17 cellular contexts compared by ENCODE assay signal in genomic region chr3:58045084-58045483, GRCh38. TPM values are rescaled to one million over a fixed set of nuclear protein-coding genes. Genes with fewer than 3 reads are reported as not detected.
A peak's percentile ranks its signal among the peaks of the same experiment; 100 is the strongest.
DNase-seq lines count a peak whose midpoint lies in the region; ATAC-seq and TF ChIP-seq lines count a peak whose summit lies in the region.
"Had no signal": no experiment of that assay in that cellular context is flagged by ENCODE, and none has a peak within 500 bp of the region (broad histone marks: within the 10 kb centered on the region; RNA-seq: fewer than 3 reads in every experiment).

No MANE protein-coding gene starts in this region.

- H3K9me3 ChIP-seq in left lung: no peaks in the 10 kb centered on the region
- no peaks in the 10 kb centered on the region for H3K9me3 ChIP-seq in subcutaneous abdominal adipose tissue (ENCODE audit: control insufficient read depth in 5 of 5, low read length in 5 of 5)

- H3K9me3 Mint-ChIP-seq in activated naive CD8-positive, alpha-beta T cell treated with anti-CD3 and anti-CD28 coated beads, Interleukin-2, amount 50 U/mL, for 24 hours: no peaks in the 10 kb centered on the region
- H3K9me3 Mint-ChIP-seq in activated naive CD8-positive, alpha-beta T cell treated with anti-CD3 and anti-CD28 coated beads for 36 hours: no peaks in the 10 kb centered on the region
- no peaks in the 10 kb centered on the region for H3K9me3 Mint-ChIP-seq in WTC11
- H3K9me3 Mint-ChIP-seq: activated CD4-positive, alpha-beta memory T cell treated with anti-CD3 and anti-CD28 coated beads, Interleukin-2, amount 10 ng/mL, durations not matched to agents 7 days and 5 days; activated T-helper 2 cell treated with anti-CD3 and anti-CD28 coated beads, Interferon-gamma antibody, Interleukin-2, Interleukin-4, amounts not matched to agents 10 μg/mL and 5 μg/mL and 100 μg/mL, durations not matched to agents 14 hours and 24 hours and 36 hours; brain; stimulated activated naive CD8-positive, alpha-beta T cell treated with anti-CD3 and anti-CD28 coated beads, Interleukin-15, Interleukin-2, amounts not matched to agents 100 ng/mL and 50 ng/mL, for 24 hours had no signal

- CTCF ChIA-PET in WTC11 (lab: Charles Lee): interaction anchor here (1.4 kb wide), 1 partner anchor 25 kb away, joined by 3 read pairs; no protein-coding TSS in a partner anchor

- no peak overlapping the region for H3K4me3 Mint-ChIP-seq in activated naive CD8-positive, alpha-beta T cell treated with anti-CD3 and anti-CD28 coated beads, Interleukin-2, amount 50 U/mL, for 24 hours
- no peak overlapping the region for H3K4me3 Mint-ChIP-seq in activated naive CD8-positive, alpha-beta T cell treated with anti-CD3 and anti-CD28 coated beads for 36 hours
- no peak overlapping the region for H3K4me3 Mint-ChIP-seq in WTC11
- H3K4me3 Mint-ChIP-seq: activated CD4-positive, alpha-beta memory T cell treated with anti-CD3 and anti-CD28 coated beads, Interleukin-2, amount 10 ng/mL, durations not matched to agents 7 days and 5 days; brain; stimulated activated naive CD8-positive, alpha-beta T cell treated with anti-CD3 and anti-CD28 coated beads, Interleukin-15, Interleukin-2, amounts not matched to agents 100 ng/mL and 50 ng/mL, for 24 hours had no signal

- H3K36me3 ChIP-seq in left lung (no peaks in the 10 kb centered on the region), subcutaneous abdominal adipose tissue (ENCODE audit: control insufficient read depth in 5 of 5, insufficient read depth in 5 of 5, low read length in 5 of 5) (no peaks in the 10 kb centered on the region)

- H3K27me3 ChIP-seq in left lung (no peaks in the 10 kb centered on the region), subcutaneous abdominal adipose tissue (ENCODE audit: control insufficient read depth in 5 of 5, insufficient read depth in 4 of 5, low read length in 5 of 5) (no peaks in the 10 kb centered on the region)

- H3K4me1 ChIP-seq in left lung (peaks cover 34 to 46% of the 10 kb centered on the region in 2 donors), subcutaneous abdominal adipose tissue (ENCODE audit: control insufficient read depth in 5 of 5, insufficient read depth in 5 of 5, low read length in 5 of 5) (peaks cover 6 to 78% (median 43%) of the 10 kb centered on the region in 5 donors)

- H3K4me1 Mint-ChIP-seq in activated naive CD8-positive, alpha-beta T cell treated with anti-CD3 and anti-CD28 coated beads, Interleukin-2, amount 50 U/mL, for 24 hours: peaks cover 63% of the 10 kb centered on the region
- peaks cover 63% of the 10 kb centered on the region for H3K4me1 Mint-ChIP-seq in activated naive CD8-positive, alpha-beta T cell treated with anti-CD3 and anti-CD28 coated beads for 36 hours
- peaks cover 81% of the 10 kb centered on the region for H3K4me1 Mint-ChIP-seq in WTC11

- H3K36me3 Mint-ChIP-seq in activated naive CD8-positive, alpha-beta T cell treated with anti-CD3 and anti-CD28 coated beads, Interleukin-2, amount 50 U/mL, for 24 hours (ENCODE audit: low read depth): no peaks in the 10 kb centered on the region
- H3K36me3 Mint-ChIP-seq in activated naive CD8-positive, alpha-beta T cell treated with anti-CD3 and anti-CD28 coated beads for 36 hours: peaks cover 3% of the 10 kb centered on the region
- H3K36me3 Mint-ChIP-seq in WTC11: no peaks in the 10 kb centered on the region
- H3K36me3 Mint-ChIP-seq: brain had no signal

- TF ChIP-seq CTCF in WTC11 (IDR thresholded peaks at IDR 0.05): no peak
- TF ChIP-seq CTCF in left lung (IDR thresholded peaks at IDR 0.05): no peak

- no peak for DNase-seq in activated naive CD8-positive, alpha-beta T cell treated with anti-CD3 and anti-CD28 coated beads, Interleukin-2, amount 50 U/mL, for 24 hours
- no peak for DNase-seq in activated naive CD8-positive, alpha-beta T cell treated with anti-CD3 and anti-CD28 coated beads for 36 hours
- DNase-seq in WTC11 (ENCODE audit: low spot score) (no peak), left lung (no peak), CD1c-positive myeloid dendritic cell (ENCODE audit: extremely low spot score) (no peak)
- DNase-seq: activated CD4-positive, alpha-beta memory T cell treated with anti-CD3 and anti-CD28 coated beads, Interleukin-2, amount 10 ng/mL, durations not matched to agents 7 days and 5 days; effector CD8-positive, alpha-beta T cell; kidney glomerular epithelial cell; NCI-H187 treated with DMSO at 0.1 percent for 48 hours; NCI-H526; T1000 had no signal

- no peak for ATAC-seq in activated naive CD8-positive, alpha-beta T cell treated with anti-CD3 and anti-CD28 coated beads, Interleukin-2, amount 50 U/mL, for 24 hours
- no peak for ATAC-seq in WTC11
- ATAC-seq in left lung: no peak
- no peak for ATAC-seq in GM21786 (IDR thresholded peaks at IDR 0.05; ENCODE audit: unreplicated experiment)
- ATAC-seq in GM18502 (IDR thresholded peaks at IDR 0.05; ENCODE audit: poor library complexity, unreplicated experiment): no peak

- intact Hi-C loops in left lung (cut with DNase I): no loop called here

- peak overlapping the region; percentile 45 to 62 for H3K27ac ChIP-seq in left lung
- peak overlapping the region; percentile 79 for H3K27ac ChIP-seq in subcutaneous abdominal adipose tissue (ENCODE audit: low read depth, low read length)

- POLR2A ChIA-PET in WTC11 (lab: Charles Lee): no interaction called here

- peak overlapping the region in 1 of 5 donors; percentile 19 for H3K9ac ChIP-seq in subcutaneous abdominal adipose tissue (ENCODE audit: low read length in 5 of 5)

- peak overlapping the region; percentile 43 for H3K27ac Mint-ChIP-seq in activated naive CD8-positive, alpha-beta T cell treated with anti-CD3 and anti-CD28 coated beads, Interleukin-2, amount 50 U/mL, for 24 hours
- H3K27ac Mint-ChIP-seq in activated naive CD8-positive, alpha-beta T cell treated with anti-CD3 and anti-CD28 coated beads for 36 hours: no peak overlapping the region
- peak overlapping the region; percentile 89 for H3K27ac Mint-ChIP-seq in WTC11
- H3K27ac Mint-ChIP-seq: activated CD4-positive, alpha-beta memory T cell treated with anti-CD3 and anti-CD28 coated beads, Interleukin-2, amount 10 ng/mL, durations not matched to agents 7 days and 5 days; stimulated activated naive CD8-positive, alpha-beta T cell treated with anti-CD3 and anti-CD28 coated beads, Interleukin-15, Interleukin-2, amounts not matched to agents 100 ng/mL and 50 ng/mL, for 24 hours had no signal

- no peak overlapping the region for H3K4me3 ChIP-seq in left lung
- H3K4me3 ChIP-seq in subcutaneous abdominal adipose tissue (ENCODE audit: low read depth in 1 of 5, low read length in 5 of 5): no peak overlapping the region

- H3K27me3 Mint-ChIP-seq in activated naive CD8-positive, alpha-beta T cell treated with anti-CD3 and anti-CD28 coated beads, Interleukin-2, amount 50 U/mL, for 24 hours: no peaks in the 10 kb centered on the region
- no peaks in the 10 kb centered on the region for H3K27me3 Mint-ChIP-seq in activated naive CD8-positive, alpha-beta T cell treated with anti-CD3 and anti-CD28 coated beads for 36 hours
- H3K27me3 Mint-ChIP-seq in WTC11 (ENCODE audit: low read depth): no peaks in the 10 kb centered on the region
- H3K27me3 Mint-ChIP-seq: activated CD4-positive, alpha-beta memory T cell treated with anti-CD3 and anti-CD28 coated beads, Interleukin-2, amount 10 ng/mL, durations not matched to agents 7 days and 5 days; stimulated activated naive CD8-positive, alpha-beta T cell treated with anti-CD3 and anti-CD28 coated beads, Interleukin-15, Interleukin-2, amounts not matched to agents 100 ng/mL and 50 ng/mL, for 24 hours had no signal

TF ChIP-seq in WTC11, 78 proteins besides CTCF, POLR2A, EP300 and RAD21 (continues in another document):
- TF ChIP-seq SMAD3 (CRISPR knock-in tag; IDR thresholded peaks at IDR 0.05; ENCODE audit: borderline replicate concordance) (no peak), USF2 (CRISPR knock-in tag; IDR thresholded peaks at IDR 0.05) (no peak), E2F4 (CRISPR knock-in tag; IDR thresholded peaks at IDR 0.05; ENCODE audit: borderline replicate concordance, low read depth) (no peak), NR2C2 (CRISPR knock-in tag; IDR thresholded peaks at IDR 0.05) (no peak), TCF7 (CRISPR knock-in tag; IDR thresholded peaks at IDR 0.05; ENCODE audit: low read depth) (no peak), ATF3 (CRISPR knock-in tag; conservative IDR thresholded peaks at IDR 0.05) (no peak), ELF4 (CRISPR knock-in tag; IDR thresholded peaks at IDR 0.05; ENCODE audit: low read depth) (no peak), GABPB1 (CRISPR knock-in tag; IDR thresholded peaks at IDR 0.05) (no peak), MYBL2 (CRISPR knock-in tag; IDR thresholded peaks at IDR 0.05) (no peak), ZNF232 (CRISPR knock-in tag; IDR thresholded peaks at IDR 0.05) (no peak), NFE2L1 (CRISPR knock-in tag; IDR thresholded peaks at IDR 0.05) (no peak), ZNF671 (CRISPR knock-in tag; IDR thresholded peaks at IDR 0.05) (no peak), ZNF121 (CRISPR knock-in tag; IDR thresholded peaks at IDR 0.05) (no peak), JAZF1 (CRISPR knock-in tag; IDR thresholded peaks at IDR 0.05) (no peak), CREM (CRISPR knock-in tag; IDR thresholded peaks at IDR 0.05) (no peak)

RNA-seq across cellular contexts. Expression of gene FLNB, which starts 36.9 kb away (rescaled TPM):
- 10 to 100 TPM; 23.2 to 27.4 TPM for total RNA-seq in activated naive CD8-positive, alpha-beta T cell treated with anti-CD3 and anti-CD28 coated beads for 36 hours
- total RNA-seq in WTC11 (2021): 107 to 127 TPM (median 107 TPM) in 3 replicates
- total RNA-seq in left lung: 100 to 1,000 TPM in 1 of 2 donors, 10 to 100 TPM in 1; 80.1 to 126 TPM
